In genomic region chr16:60203525-60204124, GRCh38 we compare ENCODE assay signal across 9 cellular contexts.
DNase-seq lines count a peak whose midpoint lies in the region; ATAC-seq, FAIRE-seq and TF ChIP-seq lines count a peak whose summit lies in the region.
"Had no signal": no experiment of that assay in that cellular context is flagged by ENCODE, and none has a peak within 500 bp of the region (broad histone marks: within the 10 kb centered on the region; RNA-seq: fewer than 3 reads in every experiment).

No MANE protein-coding gene starts in this region.

- no peak overlapping the region for H3K9ac ChIP-seq in KMS-11

- H3K36me3 ChIP-seq in KMS-11 (ENCODE audit: insufficient read depth) (no peaks in the 10 kb centered on the region), stomach (no peaks in the 10 kb centered on the region)

- H3K4me3 ChIP-seq in KMS-11 (IDR thresholded peaks at IDR 0.05; ENCODE audit: insufficient read depth, low read depth, low read length) (no peak overlapping the region), cardiac fibroblast (replicated peaks in 1 of 2; ENCODE audit: low read depth in 2 of 2, low read length in 2 of 2) (no peak overlapping the region), stomach (no peak overlapping the region)

- H3K27me3 ChIP-seq in KMS-11 (ENCODE audit: insufficient read depth, low read depth) (no peaks in the 10 kb centered on the region), stomach (no peaks in the 10 kb centered on the region)

- no peak for DNase-seq in D721Med (ENCODE audit: insufficient read length, low spot score)
- peak; percentile 6 to 25 for DNase-seq in cardiac fibroblast (ENCODE audit: low read depth in 2 of 2)
- peak; percentile 8 for DNase-seq in midbrain (lab: John Stamatoyannopoulos, UW)
- no peak for DNase-seq in stomach
- DNase-seq in left colon: no peak
- no peak for DNase-seq in cerebellum (ENCODE audit: low spot score)
- no peak for DNase-seq in NCI-H146 treated with DMSO at 0.1 percent for 48 hours (lab: John Stamatoyannopoulos, UW; ENCODE audit: unreplicated experiment)
- DNase-seq: NCI-H146 had no signal

- H3K79me2 ChIP-seq in KMS-11 (ENCODE audit: insufficient read depth, low read depth): no peaks in the 10 kb centered on the region

- no peaks in the 10 kb centered on the region for H4K20me1 ChIP-seq in KMS-11 (ENCODE audit: insufficient read depth)

- no peaks in the 10 kb centered on the region for H3K4me1 ChIP-seq in KMS-11 (ENCODE audit: low read depth, poor library complexity, severe bottlenecking)
- no peaks in the 10 kb centered on the region for H3K4me1 ChIP-seq in stomach

- no peak for ATAC-seq in left colon

- WGBS in stomach, 5 donors: 31 to 39% (median 37%) methylated on average over 3 of the region's 3 CpGs

- H3K27ac ChIP-seq in KMS-11: no peak overlapping the region
- no peak overlapping the region for H3K27ac ChIP-seq in stomach

- TF ChIP-seq POLR2A in stomach (IDR thresholded peaks at IDR 0.05): no peak

- intact Hi-C loops in stomach (cut with DNase I; ENCODE audit: low total_unique reads): no loop called here
- intact Hi-C loops in left colon (cut with DNase I, micrococcal nuclease): no loop called here

- TF ChIP-seq CTCF in D721Med (IDR thresholded peaks at IDR 0.05; ENCODE audit: insufficient read depth, missing control alignments) (peak; percentile 48), KMS-11 (conservative IDR thresholded peaks at IDR 0.05; ENCODE audit: low read depth, low read length) (peak; percentile 54), cardiac fibroblast (IDR thresholded peaks at IDR 0.05; ENCODE audit: low read depth, low read length) (peak; percentile 27), stomach (IDR thresholded peaks at IDR 0.05) (no peak)

- H3K4me2 ChIP-seq in KMS-11: no peak overlapping the region

- TF ChIP-seq EP300 in stomach (IDR thresholded peaks at IDR 0.05): no peak

- H2AFZ ChIP-seq in KMS-11 (ENCODE audit: low read depth): no peak overlapping the region

- FAIRE-seq in D721Med (lab: Jason Lieb, UNC): no peak

- no peaks in the 10 kb centered on the region for H3K9me3 ChIP-seq in stomach

Comparison
In these comparisons a context has a peak if more than half of its experiments do, and no peak if none do; other contexts are left out.
1. DNase-seq: peak in cardiac fibroblast (2 of 2) and midbrain (single experiment); none in D721Med (single experiment), stomach (single experiment), left colon (0 of 2), cerebellum (single experiment) and NCI-H146 treated with DMSO at 0.1 percent for 48 hours (single experiment).
2. CTCF ChIP-seq: peak in D721Med (single experiment), KMS-11 (single experiment) and cardiac fibroblast (single experiment); none in stomach (0 of 7).